ENCODE assay signal across 11 cellular contexts in the genomic region with DNA sequence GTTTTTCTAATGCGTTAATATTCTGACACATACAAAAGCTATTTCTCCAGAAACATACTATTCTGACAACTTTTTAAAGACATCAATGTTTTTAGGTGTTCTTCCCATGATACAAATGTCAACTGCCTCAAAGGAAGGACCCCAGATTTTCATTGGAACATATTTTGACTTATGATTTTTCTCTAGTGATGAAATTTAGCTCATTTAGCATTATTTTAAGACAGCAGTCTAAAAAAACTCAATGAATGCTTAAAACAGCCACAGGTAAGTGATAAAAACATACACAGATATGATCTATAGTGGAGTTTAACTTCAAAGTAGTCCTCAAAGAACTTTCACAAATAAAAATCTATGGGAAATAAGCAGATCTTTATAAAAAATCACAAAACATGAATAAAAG. TPM values are rescaled to one million over a fixed set of nuclear protein-coding genes. Genes with fewer than 3 reads are reported as not detected.
"Had no signal": no experiment of that assay in that cellular context is flagged by ENCODE, and none has a peak within 500 bp of the region (broad histone marks: within the 10 kb centered on the region; RNA-seq: fewer than 3 reads in every experiment).

No MANE protein-coding gene starts in this region.

- ATAC-seq: GM23338, HCT116 had no signal

- H3K27ac ChIP-seq: GM23248 had no signal

- H3K4me3 Mint-ChIP-seq: GM23338, H9, HFFc6 had no signal

- H3K36me3 ChIP-seq: HAP-1 had no signal

- H3K4me3 ChIP-seq: GM23248, GM23338, HAP-1 had no signal

- H3K9ac ChIP-seq: GM23248 had no signal

- FAIRE-seq: H1, H54 had no signal

- DNase-seq: GM23248, GOT3, H7, H9, HCEC 1CT, HFFc6 had no signal

- H3K9me3 ChIP-seq: HAP-1 had no signal

- H3K27ac Mint-ChIP-seq: GM23338, H9, HFFc6 had no signal

- H2AFZ ChIP-seq: GM23248, GM23338 had no signal

RNA-seq across cellular contexts. Expression of a gene that starts 24.9 kb away (rescaled TPM):
- total RNA-seq: GM23248, GM23338, H7, H9, HFFc6 had no signal
- polyA plus RNA-seq: GM23248, GM23338, H1 had no signal
